ENCODE assay signal across 24 cellular contexts in the genomic region with DNA sequence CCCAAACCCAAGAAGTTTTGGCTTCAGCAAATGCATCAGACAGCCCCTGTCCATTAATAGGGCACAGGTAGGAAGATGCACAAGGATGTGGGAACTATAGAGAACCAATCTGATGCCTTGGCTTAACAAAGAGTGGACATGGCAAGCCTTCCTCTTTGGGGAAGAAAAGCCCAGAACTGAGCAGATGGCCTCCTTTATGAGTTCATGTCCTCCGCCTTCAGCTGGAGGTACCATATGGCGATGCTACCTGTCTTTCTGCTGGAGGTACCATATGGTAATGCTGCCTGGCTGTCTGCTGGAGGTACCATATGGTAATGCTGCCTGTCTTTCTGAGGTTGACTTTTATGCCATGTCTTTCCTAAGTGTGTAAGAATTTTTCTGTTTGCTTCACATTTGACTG. TPM values are rescaled to one million over a fixed set of nuclear protein-coding genes. Genes with fewer than 3 reads are reported as not detected.
DNase-seq lines count a peak whose midpoint lies in the region; ATAC-seq, FAIRE-seq and TF ChIP-seq lines count a peak whose summit lies in the region.
"Had no signal": no experiment of that assay in that cellular context is flagged by ENCODE, and none has a peak within 500 bp of the region (broad histone marks: within the 10 kb centered on the region; RNA-seq: fewer than 3 reads in every experiment).

No MANE protein-coding gene starts in this region.

- DNase-seq in D721Med (ENCODE audit: insufficient read length, low spot score) (no peak), G401 (ENCODE audit: low spot score) (peak; percentile 96), NCI-H82 treated with DMSO at 0.1 percent for 48 hours (lab: John Stamatoyannopoulos, UW; ENCODE audit: unreplicated experiment) (peak; percentile 73), glutamatergic neuron (no peak), KG1 (lab: John Stamatoyannopoulos, UW) (no peak), NCI-H1417 (lab: John Stamatoyannopoulos, UW) (no peak), H9 (no peak)
- no peak for DNase-seq in stimulated activated naive B cell treated with anti-CD40 and anti-IgM and Interleukin-4, amounts not matched to agents 10 μg/mL and 1 μg/mL and 100 μg/mL, for 72 hours
- DNase-seq: activated CD4-positive, alpha-beta T cell treated with anti-CD3 and anti-CD28 coated beads for 4 hours; activated CD8-positive, alpha-beta memory T cell treated with anti-CD3 and anti-CD28 coated beads, Interleukin-2, amount 10 ng/mL, durations not matched to agents 7 days and 5 days; Calu3; islet precursor cell; left ventricle myocardium superior; NCI-H1092 treated with DMSO at 0.1 percent for 48 hours; NCI-H2029 treated with DMSO at 0.1 percent for 48 hours; NCI-H446; NK-92 treated with Interleukin-12 subunit alpha and Interleukin-12 subunit beta, amount 100 ng/mL, for 24 hours; PC-3; SK-N-SH; thyroid gland had no signal

- no peak overlapping the region for H2BK5ac ChIP-seq in H9 (ENCODE audit: insufficient read length, low read length)

- H3K4me3 Mint-ChIP-seq in glutamatergic neuron (ENCODE audit: unreplicated experiment) = peak overlapping the region; percentile 83
- H3K4me3 Mint-ChIP-seq in stimulated activated naive B cell treated with anti-CD40 and anti-IgM and Interleukin-4, amounts not matched to agents 10 μg/mL and 1 μg/mL and 100 μg/mL, for 72 hours = no peak overlapping the region
- no peak overlapping the region for H3K4me3 Mint-ChIP-seq in H9
- H3K4me3 Mint-ChIP-seq: activated CD8-positive, alpha-beta memory T cell treated with anti-CD3 and anti-CD28 coated beads, Interleukin-2, amount 10 ng/mL, durations not matched to agents 7 days and 5 days; natural killer cell treated with Interleukin-12 subunit alpha and Interleukin-12 subunit beta and Interleukin-15 and Interleukin-18, amount 100 ng/mL, for 72 hours; stimulated activated naive CD8-positive, alpha-beta T cell treated with anti-CD3 and anti-CD28 coated beads, Interleukin-15, Interleukin-2, amounts not matched to agents 100 ng/mL and 50 ng/mL, for 24 hours had no signal

- H3K14ac ChIP-seq in H9 (ENCODE audit: insufficient read depth, low read length) = no peak overlapping the region

- H3K4me2 ChIP-seq in H9 (ENCODE audit: insufficient read depth, insufficient read length, low read length) = no peak overlapping the region
- H3K4me2 ChIP-seq: SK-N-SH had no signal

- H2AK5ac ChIP-seq in H9 (ENCODE audit: insufficient read length, low read length) = no peak overlapping the region

- H3K27me3 ChIP-seq in H9 (ENCODE audit: insufficient read depth, low read length) = no peaks in the 10 kb centered on the region
- H3K27me3 ChIP-seq: thyroid gland had no signal

- peak; percentile 63 for FAIRE-seq in D721Med (lab: Jason Lieb, UNC)
- FAIRE-seq: GM12878 had no signal

- H3K27me3 Mint-ChIP-seq in glutamatergic neuron (ENCODE audit: unreplicated experiment) (peaks cover 12% of the 10 kb centered on the region), H9 (ENCODE audit: low read depth) (no peaks in the 10 kb centered on the region)
- H3K27me3 Mint-ChIP-seq in stimulated activated naive B cell treated with anti-CD40 and anti-IgM and Interleukin-4, amounts not matched to agents 10 μg/mL and 1 μg/mL and 100 μg/mL, for 72 hours = no peaks in the 10 kb centered on the region
- H3K27me3 Mint-ChIP-seq: activated CD8-positive, alpha-beta memory T cell treated with anti-CD3 and anti-CD28 coated beads, Interleukin-2, amount 10 ng/mL, durations not matched to agents 7 days and 5 days; natural killer cell treated with Interleukin-12 subunit alpha and Interleukin-12 subunit beta and Interleukin-15 and Interleukin-18, amount 100 ng/mL, for 72 hours; stimulated activated naive CD8-positive, alpha-beta T cell treated with anti-CD3 and anti-CD28 coated beads, Interleukin-15, Interleukin-2, amounts not matched to agents 100 ng/mL and 50 ng/mL, for 24 hours had no signal

- H3K79me1 ChIP-seq in H9 (ENCODE audit: insufficient read depth, low read depth, low read length, poor library complexity, severe bottlenecking) = peaks cover 3% of the 10 kb centered on the region

- H4K8ac ChIP-seq in H9 (replicated peaks; ENCODE audit: insufficient read length, low read depth, low read length) = no peak overlapping the region

- TF ChIP-seq CTCF in D721Med (IDR thresholded peaks at IDR 0.05; ENCODE audit: insufficient read depth, missing control alignments) (no peak), glutamatergic neuron (IDR thresholded peaks at IDR 0.05; ENCODE audit: partially characterized antibody, unreplicated experiment) (no peak), H9 (conservative IDR thresholded peaks at IDR 0.05) (no peak)

- no peak overlapping the region for H4K91ac ChIP-seq in H9 (ENCODE audit: insufficient read length, low read depth, low read length)

- H3K4me1 ChIP-seq in H9 (ENCODE audit: insufficient read depth, low read length) = no peaks in the 10 kb centered on the region

- no peak overlapping the region for H3K23ac ChIP-seq in H9 (ENCODE audit: insufficient read length, low read depth, low read length)

- H2BK12ac ChIP-seq in H9 (ENCODE audit: insufficient read length, low read depth, low read length) = no peak overlapping the region

- H2BK120ac ChIP-seq in H9 (ENCODE audit: low read depth, low read length, poor library complexity, severe bottlenecking) = no peak overlapping the region

- no peak overlapping the region for H3K4ac ChIP-seq in H9 (ENCODE audit: low read depth, low read length)

- no peaks in the 10 kb centered on the region for H3K79me2 ChIP-seq in H9 (ENCODE audit: insufficient read depth, low read length)

- no peak overlapping the region for H3T11ph ChIP-seq in H9 (ENCODE audit: low read length)

- H3K4me1 Mint-ChIP-seq in glutamatergic neuron (ENCODE audit: low read depth, unreplicated experiment) = peaks cover 26% of the 10 kb centered on the region
- H3K4me1 Mint-ChIP-seq in stimulated activated naive B cell treated with anti-CD40 and anti-IgM and Interleukin-4, amounts not matched to agents 10 μg/mL and 1 μg/mL and 100 μg/mL, for 72 hours = peaks cover 38 to 73% of the 10 kb centered on the region in 2 donors
- peaks cover 2 to 3% of the 10 kb centered on the region in 2 experiments for H3K4me1 Mint-ChIP-seq in H9

- no peak overlapping the region for H3K27ac ChIP-seq in H9 (ENCODE audit: insufficient read length, low read depth, low read length)
- H3K27ac ChIP-seq: thyroid gland had no signal

- no peak overlapping the region for H2BK20ac ChIP-seq in H9 (ENCODE audit: low read depth, low read length, poor library complexity, severe bottlenecking)

- no peaks in the 10 kb centered on the region for H3K23me2 ChIP-seq in H9 (ENCODE audit: insufficient read length, low read depth, low read length, poor library complexity, severe bottlenecking)

- no peak overlapping the region for H3K9ac ChIP-seq in H9 (ENCODE audit: extremely low read depth, insufficient read length, low read length)
- H3K9ac ChIP-seq: SK-N-SH had no signal

- H4K5ac ChIP-seq in H9 (ENCODE audit: insufficient read length, low read depth, low read length) = no peak overlapping the region

- H3K56ac ChIP-seq in H9 (ENCODE audit: insufficient read length, low read depth, low read length) = no peak overlapping the region

- H3K9me3 ChIP-seq in H9 (ENCODE audit: control insufficient read depth, low read depth, low read length) = no peaks in the 10 kb centered on the region
- H3K9me3 ChIP-seq: SK-N-SH, thyroid gland had no signal

- no peak for ATAC-seq in stimulated activated naive B cell treated with anti-CD40 and anti-IgM and Interleukin-4, amounts not matched to agents 10 μg/mL and 1 μg/mL and 100 μg/mL, for 72 hours (replicated peaks)
- ATAC-seq: activated CD8-positive, alpha-beta memory T cell treated with anti-CD3 and anti-CD28 coated beads, Interleukin-2, amount 10 ng/mL, durations not matched to agents 7 days and 5 days; GM12878; left ventricle myocardium superior; natural killer cell treated with Interleukin-12 subunit alpha and Interleukin-12 subunit beta and Interleukin-15 and Interleukin-18, amount 100 ng/mL, for 72 hours; PC-3 had no signal

- no peak overlapping the region for H2AFZ ChIP-seq in H9 (ENCODE audit: low read length)

- WGBS in H9 (ENCODE audit: extremely low coverage, insufficient read length, low lambda C conversion rate) = no CpG with 5 or more reads among the region's 2 CpGs

- H4K20me1 ChIP-seq in H9 (ENCODE audit: control insufficient read depth, insufficient read depth, insufficient read length) = no peaks in the 10 kb centered on the region

- in situ Hi-C loops in G401 (cut with HindIII; ENCODE audit: low sequenced_read_pairs) = no loop called here

- H3K9me3 Mint-ChIP-seq in glutamatergic neuron (ENCODE audit: unreplicated experiment) (peaks cover 14% of the 10 kb centered on the region), H9 (no peaks in the 10 kb centered on the region; a peak in 1 of 5 replicates)
- no peaks in the 10 kb centered on the region for H3K9me3 Mint-ChIP-seq in stimulated activated naive B cell treated with anti-CD40 and anti-IgM and Interleukin-4, amounts not matched to agents 10 μg/mL and 1 μg/mL and 100 μg/mL, for 72 hours
- H3K9me3 Mint-ChIP-seq: activated T-helper 2 cell treated with anti-CD3 and anti-CD28 coated beads, Interferon-gamma antibody, Interleukin-2, Interleukin-4, amounts not matched to agents 10 μg/mL and 5 μg/mL and 100 μg/mL, durations not matched to agents 14 hours and 24 hours and 36 hours; natural killer cell treated with Interleukin-12 subunit alpha and Interleukin-12 subunit beta and Interleukin-15 and Interleukin-18, amount 100 ng/mL, for 72 hours; stimulated activated naive CD8-positive, alpha-beta T cell treated with anti-CD3 and anti-CD28 coated beads, Interleukin-15, Interleukin-2, amounts not matched to agents 100 ng/mL and 50 ng/mL, for 24 hours had no signal

- H3K27ac Mint-ChIP-seq in glutamatergic neuron (ENCODE audit: unreplicated experiment) = peak overlapping the region; percentile 99
- no peak overlapping the region for H3K27ac Mint-ChIP-seq in stimulated activated naive B cell treated with anti-CD40 and anti-IgM and Interleukin-4, amounts not matched to agents 10 μg/mL and 1 μg/mL and 100 μg/mL, for 72 hours
- no peak overlapping the region for H3K27ac Mint-ChIP-seq in H9
- H3K27ac Mint-ChIP-seq: activated T-helper 2 cell treated with anti-CD3 and anti-CD28 coated beads, Interferon-gamma antibody, Interleukin-2, Interleukin-4, amounts not matched to agents 10 μg/mL and 5 μg/mL and 100 μg/mL, durations not matched to agents 14 hours and 24 hours and 36 hours; stimulated activated naive CD8-positive, alpha-beta T cell treated with anti-CD3 and anti-CD28 coated beads, Interleukin-15, Interleukin-2, amounts not matched to agents 100 ng/mL and 50 ng/mL, for 24 hours had no signal

- H2BK15ac ChIP-seq in H9 (ENCODE audit: low read depth, low read length) = no peak overlapping the region

- no peaks in the 10 kb centered on the region for H3K36me3 Mint-ChIP-seq in glutamatergic neuron (ENCODE audit: unreplicated experiment)
- H3K36me3 Mint-ChIP-seq in stimulated activated naive B cell treated with anti-CD40 and anti-IgM and Interleukin-4, amounts not matched to agents 10 μg/mL and 1 μg/mL and 100 μg/mL, for 72 hours = peaks cover 20 to 53% of the 10 kb centered on the region in 2 donors
- H3K36me3 Mint-ChIP-seq in H9 (ENCODE audit: insufficient read depth in 1 of 3, low read depth in 3 of 3) = peaks cover 16 to 45% (median 33%) of the 10 kb centered on the region in 3 experiments

- H3K18ac ChIP-seq in H9 (ENCODE audit: insufficient read length, low read depth, low read length) = no peak overlapping the region

RNA-seq across cellular contexts. Expression of a gene that starts 6.0 kb away (rescaled TPM):
- 55.4 and 64.6 TPM in 2 replicates for total RNA-seq in G401 (2014; rRNA removed; shearing (Covaris generic))
- total RNA-seq in glutamatergic neuron (ENCODE audit: unreplicated experiment) (167 TPM), H9 (2021) (46.7 and 48.0 TPM in 2 replicates)

RNA-seq across cellular contexts. Expression of a gene that starts 7.4 kb away (rescaled TPM):
- 34.7 and 39.0 TPM in 2 replicates for total RNA-seq in G401 (2014; rRNA removed; shearing (Covaris generic))
- total RNA-seq in glutamatergic neuron (ENCODE audit: unreplicated experiment) = 61.5 TPM
- total RNA-seq in H9 (2021) = 33.0 and 36.4 TPM in 2 replicates

RNA-seq across cellular contexts. Expression of a gene that starts 14.3 kb away (rescaled TPM):
- not detected in 2 replicates for total RNA-seq in G401 (2014; rRNA removed; shearing (Covaris generic))
- total RNA-seq in glutamatergic neuron (ENCODE audit: unreplicated experiment) (1.1 TPM), H9 (2021) (1.2 and 1.9 TPM in 2 replicates)

RNA-seq across cellular contexts. Expression of a gene that starts 22.5 kb away (rescaled TPM):
- total RNA-seq in G401 (2014; rRNA removed; shearing (Covaris generic)) = 24.8 and 26.9 TPM in 2 replicates
- total RNA-seq in glutamatergic neuron (ENCODE audit: unreplicated experiment) (49.5 TPM), H9 (2021) (15.9 and 16.4 TPM in 2 replicates)

RNA-seq across cellular contexts. Expression of a gene that starts 23.5 kb away (rescaled TPM):
- total RNA-seq in G401 (2014; rRNA removed; shearing (Covaris generic)) = 31.7 TPM in 2 replicates
- total RNA-seq in glutamatergic neuron (ENCODE audit: unreplicated experiment) = 24.8 TPM
- 19.7 and 20.8 TPM in 2 replicates for total RNA-seq in H9 (2021)

Comparison
In these comparisons a context has a peak if more than half of its experiments do, and no peak if none do; other contexts are left out.
1. DNase-seq: peak in G401 (single experiment) and NCI-H82 treated with DMSO at 0.1 percent for 48 hours (single experiment); none in D721Med (single experiment), glutamatergic neuron (single experiment), stimulated activated naive B cell treated with anti-CD40 and anti-IgM and Interleukin-4, amounts not matched to agents 10 μg/mL and 1 μg/mL and 100 μg/mL, for 72 hours (single experiment), KG1 (single experiment), NCI-H1417 (0 of 3) and H9 (single experiment).